Comparison of ENCODE assay signal across 8 cellular contexts in genomic region chr11:45662665-45663485, GRCh38. TPM values are rescaled to one million over a fixed set of nuclear protein-coding genes. Genes with fewer than 3 reads are reported as not detected.
DNase-seq lines count a peak whose midpoint lies in the region; ATAC-seq and TF ChIP-seq lines count a peak whose summit lies in the region.

No MANE protein-coding gene starts in this region.

- no peak for TF ChIP-seq CTCF in fibroblast of mammary gland (conservative IDR thresholded peaks at IDR 0.05; ENCODE audit: control insufficient read depth, insufficient read depth, low read depth, low read length)

- DNase-seq in activated CD4-positive, alpha-beta T cell treated with anti-CD3 and anti-CD28 coated beads, Interleukin-2, amount 10 ng/mL, durations not matched to agents 7 days and 5 days = peak; percentile 13
- DNase-seq in activated CD4-positive, alpha-beta T cell treated with anti-CD3 and anti-CD28 coated beads, Interleukin-2, amount 50 U/mL, for 1 hour = no peak
- DNase-seq in OCI-M1 (lab: John Stamatoyannopoulos, UW) (peak; percentile 70), fibroblast of mammary gland (ENCODE audit: low read depth) (peak; percentile 92), Ammon's horn (ENCODE audit: low spot score) (no peak)
- peak; percentile 5 for DNase-seq in stimulated activated CD8-positive, alpha-beta memory T cell treated with anti-CD3 and anti-CD28 coated beads, Interleukin-12 subunit alpha, Interleukin-12 subunit beta, amount 100 ng/mL, for 24 hours (ENCODE audit: extremely low read depth)

- H3K9me3 Mint-ChIP-seq in activated CD4-positive, alpha-beta T cell treated with anti-CD3 and anti-CD28 coated beads, Interleukin-2, amount 10 ng/mL, durations not matched to agents 7 days and 5 days = no peaks in the 10 kb centered on the region

- H3K36me3 Mint-ChIP-seq in activated CD4-positive, alpha-beta T cell treated with anti-CD3 and anti-CD28 coated beads, Interleukin-2, amount 10 ng/mL, durations not matched to agents 7 days and 5 days (ENCODE audit: low read depth) = no peaks in the 10 kb centered on the region

- no peak for ATAC-seq in HG03457 (IDR thresholded peaks at IDR 0.05; ENCODE audit: unreplicated experiment)
- no peak for ATAC-seq in GM18511 (IDR thresholded peaks at IDR 0.05; ENCODE audit: unreplicated experiment)

- no peak overlapping the region for H3K4me3 ChIP-seq in fibroblast of mammary gland (ENCODE audit: control insufficient read depth, low read depth, low read length)

- CTCF ChIA-PET in activated CD4-positive, alpha-beta T cell treated with anti-CD3 and anti-CD28 coated beads, Interleukin-2, amount 10 ng/mL, durations not matched to agents 7 days and 5 days (lab: Charles Lee) = no interaction called here

- H3K27ac Mint-ChIP-seq in activated CD4-positive, alpha-beta T cell treated with anti-CD3 and anti-CD28 coated beads, Interleukin-2, amount 10 ng/mL, durations not matched to agents 7 days and 5 days = no peak overlapping the region

- peaks cover 4% of the 10 kb centered on the region for H3K4me1 Mint-ChIP-seq in activated CD4-positive, alpha-beta T cell treated with anti-CD3 and anti-CD28 coated beads, Interleukin-2, amount 10 ng/mL, durations not matched to agents 7 days and 5 days

- no peak overlapping the region for H3K4me3 Mint-ChIP-seq in activated CD4-positive, alpha-beta T cell treated with anti-CD3 and anti-CD28 coated beads, Interleukin-2, amount 10 ng/mL, durations not matched to agents 7 days and 5 days

- H3K27me3 Mint-ChIP-seq in activated CD4-positive, alpha-beta T cell treated with anti-CD3 and anti-CD28 coated beads, Interleukin-2, amount 10 ng/mL, durations not matched to agents 7 days and 5 days = peaks cover 60% of the 10 kb centered on the region

- POLR2A ChIA-PET in activated CD4-positive, alpha-beta T cell treated with anti-CD3 and anti-CD28 coated beads, Interleukin-2, amount 10 ng/mL, durations not matched to agents 7 days and 5 days (lab: Charles Lee) = no interaction called here

RNA-seq across cellular contexts. Expression of gene CHST1, which starts 2.5 kb away (rescaled TPM):
- not detected for total RNA-seq in activated CD4-positive, alpha-beta T cell treated with anti-CD3 and anti-CD28 coated beads, Interleukin-2, amount 10 ng/mL, durations not matched to agents 7 days and 5 days

Comparison
In these comparisons a context has a peak if more than half of its experiments do, and no peak if none do; other contexts are left out.
1. DNase-seq: peak in activated CD4-positive, alpha-beta T cell treated with anti-CD3 and anti-CD28 coated beads, Interleukin-2, amount 10 ng/mL, durations not matched to agents 7 days and 5 days (single experiment), OCI-M1 (single experiment), fibroblast of mammary gland (single experiment) and stimulated activated CD8-positive, alpha-beta memory T cell treated with anti-CD3 and anti-CD28 coated beads, Interleukin-12 subunit alpha, Interleukin-12 subunit beta, amount 100 ng/mL, for 24 hours (single experiment); none in activated CD4-positive, alpha-beta T cell treated with anti-CD3 and anti-CD28 coated beads, Interleukin-2, amount 50 U/mL, for 1 hour (single experiment) and Ammon's horn (single experiment).